In the genomic region with DNA sequence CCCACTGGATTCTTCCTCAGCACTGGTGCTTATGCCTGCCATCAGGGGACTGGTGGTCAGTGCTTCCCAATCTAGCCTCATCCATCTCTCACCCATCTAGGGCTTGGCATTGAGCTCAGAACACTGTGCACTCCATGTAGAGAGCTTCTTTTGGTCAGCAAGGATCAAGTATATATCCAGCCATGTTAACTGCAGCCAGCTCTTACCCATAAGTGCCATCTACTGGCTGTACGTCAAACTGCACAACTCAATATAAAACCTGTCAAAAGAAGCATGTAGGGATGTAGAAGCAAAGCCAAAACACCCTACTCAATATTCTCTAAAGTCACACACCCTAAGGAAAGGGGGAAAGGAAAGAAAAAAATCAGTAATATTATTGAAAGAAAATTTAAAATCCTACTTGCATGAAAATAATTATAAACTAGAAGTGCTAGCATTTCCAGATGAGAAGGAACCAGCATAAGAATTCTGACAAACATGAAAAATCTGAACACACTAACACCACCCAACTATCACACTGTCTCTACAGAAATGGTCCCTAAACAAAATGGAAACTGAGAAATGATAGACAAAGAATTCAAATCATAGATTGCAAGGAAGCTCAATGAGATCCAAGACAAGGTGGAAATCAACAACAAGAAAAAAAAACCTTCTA, we compare ENCODE assay signal across 9 cellular contexts.
A peak's percentile ranks its signal among the peaks of the same experiment; 100 is the strongest.
DNase-seq lines count a peak whose midpoint lies in the region; ATAC-seq and TF ChIP-seq lines count a peak whose summit lies in the region.
"Had no signal": no experiment of that assay in that cellular context is flagged by ENCODE, and none has a peak within 500 bp of the region (broad histone marks: within the 10 kb centered on the region; RNA-seq: fewer than 3 reads in every experiment).

No MANE protein-coding gene starts in this region.

- TF ChIP-seq POLR2A in body of pancreas (IDR thresholded peaks at IDR 0.05), result no peak

- H3K27me3 ChIP-seq in body of pancreas, result no peaks in the 10 kb centered on the region
- H3K27me3 ChIP-seq in kidney epithelial cell (ENCODE audit: control insufficient read depth, insufficient read depth, low read length), result no peaks in the 10 kb centered on the region

- no peak overlapping the region for H3K27ac ChIP-seq in body of pancreas

- no peaks in the 10 kb centered on the region for H3K4me1 ChIP-seq in body of pancreas

- TF ChIP-seq CTCF in body of pancreas (IDR thresholded peaks at IDR 0.05), result peak; percentile 47 to 79 (median 74)
- TF ChIP-seq CTCF in kidney epithelial cell (IDR thresholded peaks at IDR 0.05; ENCODE audit: insufficient read depth, low read length, poor library complexity, severe bottlenecking), result peak; percentile 73

- 4 to 6% methylated on average over 1 of the region's 1 CpG for WGBS in body of pancreas, 2 donors

- H3K36me3 ChIP-seq in body of pancreas (replicated peaks in 1 of 2; ENCODE audit: insufficient read depth in 1 of 2, low read depth in 2 of 2), result no peaks in the 10 kb centered on the region
- H3K36me3 ChIP-seq in kidney epithelial cell (ENCODE audit: control insufficient read depth, insufficient read depth, low read length), result no peaks in the 10 kb centered on the region

- intact Hi-C loops in body of pancreas (cut with DNase I), result loop anchor here (10.0 kb wide), 1 partner anchor 1378 kb away; no protein-coding TSS in a partner anchor

- H3K4me3 ChIP-seq in body of pancreas (no peak overlapping the region), kidney epithelial cell (ENCODE audit: low read depth, low read length) (no peak overlapping the region)

- ATAC-seq in GM19372 (IDR thresholded peaks at IDR 0.05; ENCODE audit: low read depth, unreplicated experiment) (peak; percentile 79), HG03280 (IDR thresholded peaks at IDR 0.05; ENCODE audit: unreplicated experiment) (peak; percentile 88), body of pancreas (peak; percentile 79)

- DNase-seq in EH (ENCODE audit: low read depth) (peak; percentile 36), NCI-H460 (ENCODE audit: extremely low read depth, low read depth) (peak; percentile 41), body of pancreas (peak; percentile 30 to 58 (median 46)), kidney epithelial cell (ENCODE audit: low read depth) (peak; percentile 10), ecto neural progenitor cell (ENCODE audit: low spot score) (no peak), middle frontal gyrus (ENCODE audit: extremely low spot score, low spot score) (no peak)
- DNase-seq: activated T-cell treated with anti-CD3 and anti-CD28 coated beads, Interleukin-2, amount 50 U/mL, for 4 hours had no signal

- H3K9me3 ChIP-seq in body of pancreas, result no peaks in the 10 kb centered on the region

Comparison
In these comparisons a context has a peak if more than half of its experiments do, and no peak if none do; other contexts are left out.
1. DNase-seq: peak in EH (single experiment), NCI-H460 (single experiment), body of pancreas (4 of 4) and kidney epithelial cell (single experiment); none in ecto neural progenitor cell (single experiment) and middle frontal gyrus (single experiment).
2. Peak in every context shown above with its lines, with median percentiles within 50 percentile points of each other: ATAC-seq.